In the genomic region with DNA sequence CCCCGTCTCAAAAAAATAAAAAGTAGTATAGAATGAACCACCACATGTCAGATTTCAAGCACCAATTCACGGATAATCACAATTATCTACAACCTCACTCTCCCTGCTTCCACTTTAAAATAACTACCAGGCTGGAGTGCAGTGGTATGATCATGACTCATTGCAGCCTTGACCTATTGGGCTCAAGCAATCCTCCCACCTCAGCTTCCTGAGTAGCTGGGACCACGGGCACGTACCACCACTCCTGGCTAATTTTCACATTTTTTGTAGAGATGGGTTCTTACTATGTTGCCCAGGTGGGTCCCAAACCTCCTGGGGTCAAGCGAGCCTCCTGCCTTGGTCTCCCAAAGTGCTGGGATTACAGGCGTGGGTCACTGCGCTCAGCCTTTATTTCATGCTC, we compare ENCODE assay signal across 18 cellular contexts. TPM values are rescaled to one million over a fixed set of nuclear protein-coding genes. Genes with fewer than 3 reads are reported as not detected.
DNase-seq lines count a peak whose midpoint lies in the region; ATAC-seq, FAIRE-seq and TF ChIP-seq lines count a peak whose summit lies in the region.
"Had no signal": no experiment of that assay in that cellular context is flagged by ENCODE, and none has a peak within 500 bp of the region (broad histone marks: within the 10 kb centered on the region; RNA-seq: fewer than 3 reads in every experiment).

No MANE protein-coding gene starts in this region.

- H3K4me1 ChIP-seq in A549 (peaks cover 44% of the 10 kb centered on the region), breast epithelium (peaks cover 22 to 44% of the 10 kb centered on the region in 2 donors), lower lobe of right lung (peaks cover 12% of the 10 kb centered on the region)
- H3K4me1 ChIP-seq: colonic mucosa had no signal

- TF ChIP-seq RAD21 in A549 (conservative IDR thresholded peaks at IDR 0.05 in 1 of 2, IDR thresholded peaks at IDR 0.05 in 1 of 2), result no peak

- H3K4me3 ChIP-seq in A549 (no peak overlapping the region), breast epithelium (no peak overlapping the region), lower lobe of right lung (no peak overlapping the region)
- H3K4me3 ChIP-seq: colonic mucosa, pancreas, stomach had no signal

- intact Hi-C loops in breast epithelium (cut with DNase I; ENCODE audit: low total_unique reads) (no loop called here), lower lobe of right lung (cut with DNase I) (no loop called here)

- POLR2A ChIA-PET in A549 (lab: Yijun Ruan, JAX), result no interaction called here

- CTCF ChIA-PET in A549 (lab: Yijun Ruan, JAX), result interaction anchor here (0.6 to 4.9 kb wide), 5 partner anchors 14 to 325 kb away, joined by 3 to 31 read pairs (median 3); no protein-coding TSS in a partner anchor

- H3K9me3 ChIP-seq in A549 (no peaks in the 10 kb centered on the region), breast epithelium (no peaks in the 10 kb centered on the region), lower lobe of right lung (no peaks in the 10 kb centered on the region)
- H3K9me3 ChIP-seq: colonic mucosa, pancreas, stomach had no signal

- no peak for TF ChIP-seq EP300 in A549 (IDR thresholded peaks at IDR 0.05)

- 82% methylated on average over 7 of the region's 7 CpGs for WGBS in A549 (ENCODE audit: missing lambda C conversion rate)

- DNase-seq in A549 (ENCODE audit: low read depth in 1 of 2, low spot score in 1 of 2) (no peak), LHCN-M2 (ENCODE audit: low read depth) (peak; percentile 43), breast epithelium (ENCODE audit: low spot score in 2 of 2) (no peak), lower lobe of right lung (no peak), NCI-H1105 (lab: John Stamatoyannopoulos, UW) (no peak), GM03348 (ENCODE audit: low spot score) (no peak), NCI-H2196 (lab: John Stamatoyannopoulos, UW; ENCODE audit: unreplicated experiment) (no peak)
- DNase-seq: activated CD4-positive, alpha-beta T cell treated with anti-CD3 and anti-CD28 coated beads for 36 hours; colonic mucosa; NCI-H1105 treated with DMSO at 0.1 percent for 48 hours; NCI-H69; stimulated activated CD4-positive, alpha-beta T cell treated with anti-CD3 and anti-CD28 coated beads, Interleukin-4, amount 100 ng/mL, for 1 hour; stomach had no signal

- FAIRE-seq in A549 (lab: Jason Lieb, UNC), result no peak
- FAIRE-seq: pancreas had no signal

- ATAC-seq in A549, result 0 out of 6 replicates have a peak, but pooled peaks of 1 of the 2 experiments have one; percentile 11
- peak in 1 of 2 donors; percentile 45 for ATAC-seq in lower lobe of right lung
- no peak for ATAC-seq in HG03439 (IDR thresholded peaks at IDR 0.05; ENCODE audit: unreplicated experiment)

- TF ChIP-seq CTCF in A549 (IDR thresholded peaks at IDR 0.05), result no peak
- no peak for TF ChIP-seq CTCF in breast epithelium (IDR thresholded peaks at IDR 0.05)
- no peak for TF ChIP-seq CTCF in lower lobe of right lung (IDR thresholded peaks at IDR 0.05)

- H3K36me3 ChIP-seq in breast epithelium (no peaks in the 10 kb centered on the region), lower lobe of right lung (peaks cover 14% of the 10 kb centered on the region)
- H3K36me3 ChIP-seq: pancreas had no signal

- peak overlapping the region; percentile 28 to 76; a peak in 5 of 6 replicates for H3K27ac ChIP-seq in A549
- peak overlapping the region; percentile 98 for H3K27ac ChIP-seq in breast epithelium
- peak overlapping the region; percentile 57 for H3K27ac ChIP-seq in lower lobe of right lung

- TF ChIP-seq POLR2A in A549 (IDR thresholded peaks at IDR 0.05; ENCODE audit: low read length) (no peak), breast epithelium (IDR thresholded peaks at IDR 0.05) (no peak)

- peak overlapping the region; percentile 22; the same call in 2 of the 3 replicates for H3K4me2 ChIP-seq in A549

- H3K27me3 ChIP-seq in breast epithelium, result no peaks in the 10 kb centered on the region
- no peaks in the 10 kb centered on the region for H3K27me3 ChIP-seq in lower lobe of right lung (ENCODE audit: low read depth)
- H3K27me3 ChIP-seq: colonic mucosa, pancreas, stomach had no signal

TF ChIP-seq in A549, 52 proteins besides CTCF, POLR2A, EP300 and RAD21:
- TF ChIP-seq FOSL2 (IDR thresholded peaks at IDR 0.05) (0 out of 2 replicates have a peak, but pooled peaks have one; percentile 13), FOSL2 (CRISPR knock-in tag; IDR thresholded peaks at IDR 0.05) (0 out of 2 replicates have a peak, but pooled peaks have one; percentile 2), EHMT2 (IDR thresholded peaks at IDR 0.05; ENCODE audit: low read depth) (no peak)

RNA-seq across cellular contexts. Expression of a gene that starts 38.1 kb away (rescaled TPM):
- polyA plus RNA-seq in A549 (2011; rRNA removed), result not detected in 2 replicates
- not detected in 2 replicates for polyA plus RNA-seq in A549 (2012; cell fraction: cytosol; rRNA removed)
- polyA plus RNA-seq in A549 (2012; cell fraction: nucleus; rRNA removed), result 0.05 TPM in 1 of 2 replicates, not detected in the other
- not detected in 3 replicates for polyA plus RNA-seq in A549 (2017; fragmentation: RNase III; extraction: RNeasy Plus Mini Kit Qiagen cat#74134 plus additional on column Dnase treatment)
- not detected in 2 replicates for polyA minus RNA-seq in A549 (2011; rRNA and poly(A)+ RNA removed)
- not detected in 2 replicates for total RNA-seq in LHCN-M2 (2014; rRNA removed)
- not detected for polyA plus RNA-seq in LHCN-M2 (2012)
- not detected for total RNA-seq in breast epithelium
- not detected for total RNA-seq in lower lobe of right lung
- total RNA-seq: activated CD4-positive, alpha-beta T cell treated with anti-CD3 and anti-CD28 coated beads for 36 hours; activated T-helper 2 cell treated with anti-CD3 and anti-CD28 coated beads, Interferon-gamma antibody, Interleukin-2, Interleukin-4, amounts not matched to agents 10 μg/mL and 5 μg/mL and 100 μg/mL, durations not matched to agents 14 hours and 24 hours and 36 hours; colonic mucosa; G401; glomerular endothelial cell; pancreas; stomach had no signal
- polyA plus RNA-seq: pancreas, stomach had no signal
